In the genomic region with DNA sequence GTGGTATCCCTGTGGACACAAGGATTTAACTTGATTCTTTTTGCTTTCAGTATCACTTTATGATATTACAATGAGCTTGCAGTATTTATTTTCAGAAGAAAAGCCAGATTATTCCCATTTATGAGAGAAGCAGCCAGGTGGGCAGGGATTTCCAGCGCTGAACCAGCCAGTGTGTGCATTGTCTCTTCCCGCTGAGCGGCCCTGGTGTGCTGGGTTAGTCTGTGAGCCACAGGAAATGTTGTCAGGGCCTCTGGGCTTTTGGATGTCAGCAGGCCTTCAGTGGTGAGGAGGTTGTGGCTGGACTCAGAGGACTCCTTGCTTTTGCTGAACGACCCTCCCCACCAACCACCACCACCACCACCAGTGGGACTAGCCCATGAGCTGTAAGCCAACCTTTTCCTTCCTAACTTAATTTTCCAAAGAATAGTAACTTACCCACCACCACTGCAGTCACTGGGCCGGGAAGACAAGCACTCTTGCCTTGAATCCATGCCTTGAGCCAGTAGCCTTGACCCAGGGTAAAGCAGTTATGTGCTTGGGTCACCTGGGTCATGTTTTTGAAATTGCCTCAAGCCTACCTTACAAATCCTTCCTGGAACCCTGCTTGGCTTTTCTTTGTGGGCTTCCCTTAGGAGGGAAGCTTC, we compare ENCODE assay signal across 9 cellular contexts. TPM values are rescaled to one million over a fixed set of nuclear protein-coding genes. Genes with fewer than 3 reads are reported as not detected.
DNase-seq lines count a peak whose midpoint lies in the region; ATAC-seq and TF ChIP-seq lines count a peak whose summit lies in the region.
"Had no signal": no experiment of that assay in that cellular context is flagged by ENCODE, and none has a peak within 500 bp of the region (broad histone marks: within the 10 kb centered on the region; RNA-seq: fewer than 3 reads in every experiment).

No MANE protein-coding gene starts in this region.

- H3K9ac ChIP-seq in liver (ENCODE audit: low read depth in 1 of 2, low read length in 2 of 2) = peak overlapping the region; percentile 3 to 18

- DNase-seq in stimulated activated naive CD8-positive, alpha-beta T cell treated with anti-CD3 and anti-CD28 coated beads, Interleukin-15, Interleukin-2, amounts not matched to agents 100 U/mL and 50 U/mL, for 24 hours = no peak
- DNase-seq in WTC11 (ENCODE audit: low spot score) (no peak), Calu3 (no peak), T1000 (lab: John Stamatoyannopoulos, UW) (no peak)
- DNase-seq in stimulated activated naive CD4-positive, alpha-beta T cell treated with Interleukin-2 at 50 U/mL for 16 hours (lab: John Stamatoyannopoulos, UW) = no peak
- DNase-seq: CD4-positive, CD25-positive, alpha-beta regulatory T cell had no signal

- TF ChIP-seq RAD21 in liver (IDR thresholded peaks at IDR 0.05) = no peak

- peak overlapping the region; percentile 8 for H3K27ac Mint-ChIP-seq in stimulated activated naive CD8-positive, alpha-beta T cell treated with anti-CD3 and anti-CD28 coated beads, Interleukin-15, Interleukin-2, amounts not matched to agents 100 ng/mL and 50 ng/mL, for 24 hours
- H3K27ac Mint-ChIP-seq in WTC11 (peak overlapping the region; percentile 98), Calu3 (ENCODE audit: unreplicated experiment) (no peak overlapping the region)

- 48% methylated on average over 5 of the region's 5 CpGs for WGBS in liver

- no peak for TF ChIP-seq CTCF in WTC11 (IDR thresholded peaks at IDR 0.05)
- no peak for TF ChIP-seq CTCF in liver (IDR thresholded peaks at IDR 0.05; ENCODE audit: low read depth, low read length, missing input control)
- no peak for TF ChIP-seq CTCF in Calu3 (IDR thresholded peaks at IDR 0.05; ENCODE audit: unreplicated experiment)

- H3K27ac ChIP-seq in liver (ENCODE audit: low read depth in 1 of 2, low read length in 2 of 2) = peak overlapping the region; percentile 86 to 89

- H3K36me3 Mint-ChIP-seq in stimulated activated naive CD8-positive, alpha-beta T cell treated with anti-CD3 and anti-CD28 coated beads, Interleukin-15, Interleukin-2, amounts not matched to agents 100 ng/mL and 50 ng/mL, for 24 hours (ENCODE audit: low read depth) = no peaks in the 10 kb centered on the region
- no peaks in the 10 kb centered on the region for H3K36me3 Mint-ChIP-seq in WTC11
- H3K36me3 Mint-ChIP-seq in Calu3 (ENCODE audit: insufficient read depth, unreplicated experiment) = peaks cover 13% of the 10 kb centered on the region

- no peaks in the 10 kb centered on the region for H3K27me3 Mint-ChIP-seq in stimulated activated naive CD8-positive, alpha-beta T cell treated with anti-CD3 and anti-CD28 coated beads, Interleukin-15, Interleukin-2, amounts not matched to agents 100 ng/mL and 50 ng/mL, for 24 hours
- H3K27me3 Mint-ChIP-seq in WTC11 (ENCODE audit: low read depth) (no peaks in the 10 kb centered on the region), Calu3 (ENCODE audit: unreplicated experiment) (no peaks in the 10 kb centered on the region)
- H3K27me3 Mint-ChIP-seq: CD4-positive, CD25-positive, alpha-beta regulatory T cell had no signal

- ATAC-seq in stimulated activated naive CD8-positive, alpha-beta T cell treated with anti-CD3 and anti-CD28 coated beads, Interleukin-15, Interleukin-2, amounts not matched to agents 100 U/mL and 50 U/mL, for 24 hours = no peak
- peak; percentile 61 for ATAC-seq in WTC11
- no peak for ATAC-seq in GM21723 (IDR thresholded peaks at IDR 0.05; ENCODE audit: unreplicated experiment)

- H3K27me3 ChIP-seq in liver (ENCODE audit: control insufficient read depth in 4 of 4, insufficient read depth in 4 of 4, low read length in 3 of 4) = no peaks in the 10 kb centered on the region

- no peaks in the 10 kb centered on the region for H3K36me3 ChIP-seq in liver (ENCODE audit: control insufficient read depth in 4 of 4, insufficient read depth in 3 of 4, low read depth in 1 of 4, low read length in 3 of 4)

- POLR2A ChIA-PET in WTC11 (lab: Charles Lee) = interaction anchor here (0.8 to 1.6 kb wide), 2 partner anchors 9 to 16 kb away, joined by 3 to 4 read pairs; no protein-coding TSS in a partner anchor

- H3K9me3 ChIP-seq in liver (ENCODE audit: control insufficient read depth in 4 of 4, low read length in 3 of 4) = no peaks in the 10 kb centered on the region

- CTCF ChIA-PET in WTC11 (lab: Charles Lee) = interaction anchor here (0.8 to 1.4 kb wide), 6 partner anchors 12 to 126 kb away, joined by 3 to 7 read pairs (median 4); no protein-coding TSS in a partner anchor
- CTCF ChIA-PET in Calu3 (lab: Charles Lee) = interaction anchor here (0.7 to 2.8 kb wide), 5 partner anchors 11 to 196 kb away, joined by 3 to 7 read pairs (median 4); no protein-coding TSS in a partner anchor

- H3K4me3 ChIP-seq in liver (ENCODE audit: low read depth in 1 of 3, low read length in 3 of 3) = no peak overlapping the region

- H3K4me1 Mint-ChIP-seq in stimulated activated naive CD8-positive, alpha-beta T cell treated with anti-CD3 and anti-CD28 coated beads, Interleukin-15, Interleukin-2, amounts not matched to agents 100 ng/mL and 50 ng/mL, for 24 hours (ENCODE audit: low read depth) = peaks cover 83% of the 10 kb centered on the region
- H3K4me1 Mint-ChIP-seq in WTC11 (peaks cover 88% of the 10 kb centered on the region), Calu3 (ENCODE audit: low read depth, unreplicated experiment) (peaks cover 46% of the 10 kb centered on the region)

- peaks cover 12 to 59% (median 47%) of the 10 kb centered on the region in 4 donors for H3K4me1 ChIP-seq in liver (ENCODE audit: control insufficient read depth in 4 of 4, insufficient read depth in 4 of 4, low read length in 3 of 4)

- no peak overlapping the region for H3K4me3 Mint-ChIP-seq in stimulated activated naive CD8-positive, alpha-beta T cell treated with anti-CD3 and anti-CD28 coated beads, Interleukin-15, Interleukin-2, amounts not matched to agents 100 ng/mL and 50 ng/mL, for 24 hours
- no peak overlapping the region for H3K4me3 Mint-ChIP-seq in WTC11
- H3K4me3 Mint-ChIP-seq in Calu3 (ENCODE audit: low read depth, unreplicated experiment) = no peak overlapping the region
- H3K4me3 Mint-ChIP-seq: CD4-positive, CD25-positive, alpha-beta regulatory T cell had no signal

- no TSS peak for BruUV-seq in Calu3 (replicated peaks; lab: Mats Ljungman, UMichigan)

- H3K9me3 Mint-ChIP-seq in stimulated activated naive CD8-positive, alpha-beta T cell treated with anti-CD3 and anti-CD28 coated beads, Interleukin-15, Interleukin-2, amounts not matched to agents 100 ng/mL and 50 ng/mL, for 24 hours = no peaks in the 10 kb centered on the region
- H3K9me3 Mint-ChIP-seq in WTC11 (no peaks in the 10 kb centered on the region), Calu3 (ENCODE audit: low read depth, unreplicated experiment) (no peaks in the 10 kb centered on the region)

- intact Hi-C loops in Calu3 (cut with micrococcal nuclease; ENCODE audit: unreplicated experiment) = no loop called here

TF ChIP-seq in WTC11, 78 proteins besides CTCF, POLR2A, EP300 and RAD21 (continues in another document):
- no peak for TF ChIP-seq ZBTB43 (CRISPR knock-in tag; IDR thresholded peaks at IDR 0.05)
- TF ChIP-seq KAT7 (CRISPR knock-in tag; IDR thresholded peaks at IDR 0.05; ENCODE audit: borderline replicate concordance) = no peak

TF ChIP-seq in liver, 16 proteins besides CTCF, POLR2A, EP300 and RAD21:
- TF ChIP-seq, protein P1, sequence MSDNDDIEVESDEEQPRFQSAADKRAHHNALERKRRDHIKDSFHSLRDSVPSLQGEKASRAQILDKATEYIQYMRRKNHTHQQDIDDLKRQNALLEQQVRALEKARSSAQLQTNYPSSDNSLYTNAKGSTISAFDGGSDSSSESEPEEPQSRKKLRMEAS (IDR thresholded peaks at IDR 0.05) = no peak
- peak in 1 of 2 donors; percentile 4 for TF ChIP-seq RXRA (IDR thresholded peaks at IDR 0.05)

RNA-seq across cellular contexts. Expression of gene FLNB, which starts 33.1 kb away (rescaled TPM):
- total RNA-seq in WTC11 (2021) = 107 to 127 TPM (median 107 TPM) in 3 replicates
- total RNA-seq in liver = 100 to 1,000 TPM in 1 of 2 donors, 10 to 100 TPM in 1; 53.8 to 124 TPM
- polyA plus RNA-seq in liver = 10 to 100 TPM; 22.9 to 34.7 TPM
- 136 and 147 TPM in 2 replicates for total RNA-seq in Calu3 (2022)
